Comparison of ENCODE assay signal across 22 cellular contexts in genomic region chr14:23388996-23389395, GRCh38. TPM values are rescaled to one million over a fixed set of nuclear protein-coding genes. Genes with fewer than 3 reads are reported as not detected.
DNase-seq lines count a peak whose midpoint lies in the region; ATAC-seq and TF ChIP-seq lines count a peak whose summit lies in the region.
"Had no signal": no experiment of that assay in that cellular context is flagged by ENCODE, and none has a peak within 500 bp of the region (broad histone marks: within the 10 kb centered on the region; RNA-seq: fewer than 3 reads in every experiment).

No MANE protein-coding gene starts in this region.

- H3K27me3 ChIP-seq in right cardiac atrium (ENCODE audit: control insufficient read depth, insufficient read depth) (no peaks in the 10 kb centered on the region), esophagus muscularis mucosa (no peaks in the 10 kb centered on the region)

- peak overlapping the region; percentile 50 for H3K27ac ChIP-seq in right cardiac atrium (ENCODE audit: low read length)
- H3K27ac ChIP-seq in esophagus muscularis mucosa (replicated peaks in 1 of 4): no peak overlapping the region
- H3K27ac ChIP-seq: 22Rv1; BLaER1 treated with 17β-estradiol and CSF1 and Interleukin-3, amounts not matched to agents 10 nM and 100 nM had no signal

- no peak for TF ChIP-seq POLR2A in esophagus muscularis mucosa (IDR thresholded peaks at IDR 0.05; ENCODE audit: low read depth)

- H3K9me3 ChIP-seq in right cardiac atrium (ENCODE audit: control insufficient read depth, low read length): no peaks in the 10 kb centered on the region
- no peaks in the 10 kb centered on the region for H3K9me3 ChIP-seq in esophagus muscularis mucosa
- H3K9me3 ChIP-seq: BE2C; BLaER1 treated with 17β-estradiol and CSF1 and Interleukin-3, amounts not matched to agents 10 nM and 100 nM had no signal

- ATAC-seq in Right ventricle myocardium superior (ENCODE audit: poor library complexity) (peak; percentile 0), left ventricle myocardium superior (peak; percentile 1), Right ventricle myocardium inferior (no peak), right cardiac atrium (peak; percentile 0), GM21360 (IDR thresholded peaks at IDR 0.05; ENCODE audit: unreplicated experiment) (no peak)
- ATAC-seq: GM12878, HCT116 had no signal

- no peak for TF ChIP-seq CTCF in esophagus muscularis mucosa (IDR thresholded peaks at IDR 0.05)

- DNase-seq in Right ventricle myocardium superior: no peak
- no peak for DNase-seq in cardiac septum (ENCODE audit: low spot score)
- no peak for DNase-seq in left ventricle myocardium superior
- no peak for DNase-seq in Right ventricle myocardium inferior (ENCODE audit: missing footprints)
- DNase-seq in right cardiac atrium: peak in 1 of 3 donors; percentile 1
- no peak for DNase-seq in esophagus muscularis mucosa (ENCODE audit: extremely low spot score)
- DNase-seq in NAMALWA (ENCODE audit: low spot score): no peak
- DNase-seq: AML-193; BE2C; CD4-positive, alpha-beta T cell; CD8-positive, alpha-beta memory T cell; DMS 273 treated with DMSO at 0.1 percent for 48 hours; DMS79; EL; GDM1 had no signal

- TF ChIP-seq EP300 in esophagus muscularis mucosa (IDR thresholded peaks at IDR 0.05): no peak

- peaks cover 0 to 96% (median 0%) of the 10 kb centered on the region in 4 donors for H3K36me3 ChIP-seq in esophagus muscularis mucosa
- H3K36me3 ChIP-seq: BE2C; BLaER1 treated with 17β-estradiol and CSF1 and Interleukin-3, amounts not matched to agents 10 nM and 100 nM had no signal

- intact Hi-C loops in Right ventricle myocardium superior (cut with DNase I): no loop called here
- intact Hi-C loops in cardiac septum (cut with DNase I): no loop called here
- intact Hi-C loops in left ventricle myocardium superior (cut with micrococcal nuclease): no loop called here
- intact Hi-C loops in Right ventricle myocardium inferior (cut with DNase I): no loop called here
- intact Hi-C loops in right cardiac atrium (cut with DNase I): no loop called here
- intact Hi-C loops in esophagus muscularis mucosa (cut with DNase I): no loop called here

- 71% methylated on average over 8 of the region's 8 CpGs for WGBS in right cardiac atrium
- WGBS in esophagus muscularis mucosa: 91% methylated on average over 7 of the region's 8 CpGs

- H3K4me1 ChIP-seq in right cardiac atrium (ENCODE audit: control insufficient read depth, insufficient read depth, low read length): no peaks in the 10 kb centered on the region
- H3K4me1 ChIP-seq in esophagus muscularis mucosa: no peaks in the 10 kb centered on the region
- H3K4me1 ChIP-seq: BE2C; BLaER1 treated with 17β-estradiol and CSF1 and Interleukin-3, amounts not matched to agents 10 nM and 100 nM had no signal

- H3K4me3 ChIP-seq in right cardiac atrium (ENCODE audit: low read length) (no peak overlapping the region), esophagus muscularis mucosa (no peak overlapping the region)
- H3K4me3 ChIP-seq: BLaER1 treated with 17β-estradiol and CSF1 and Interleukin-3, amounts not matched to agents 10 nM and 100 nM; GM12878 had no signal

RNA-seq across cellular contexts. Expression of gene CMTM5, which starts 12.2 kb away (rescaled TPM):
- 0.27 TPM for total RNA-seq in Right ventricle myocardium superior
- not detected for total RNA-seq in cardiac septum
- total RNA-seq in left ventricle myocardium superior: not detected
- total RNA-seq in Right ventricle myocardium inferior: 0.92 TPM
- total RNA-seq in right cardiac atrium: 1 to 10 TPM in 3 of 4 donors, under 1 TPM in 1; 0.36 to 1.4 (median 1.2) TPM
- polyA plus RNA-seq in right cardiac atrium: 13.9 TPM
- total RNA-seq in esophagus muscularis mucosa: 1 to 10 TPM in 3 of 4 donors, under 1 TPM in 1; 0.78 to 2.9 (median 1.9) TPM
- total RNA-seq: CD4-positive, alpha-beta T cell; CD8-positive, alpha-beta memory T cell; GM12878 had no signal
- polyA plus RNA-seq: CD8-positive, alpha-beta memory T cell; GM12878 had no signal

RNA-seq across cellular contexts. Expression of gene IL25, which starts 16.4 kb away (rescaled TPM):
- total RNA-seq in Right ventricle myocardium superior (not detected), cardiac septum (not detected), left ventricle myocardium superior (not detected), Right ventricle myocardium inferior (not detected), right cardiac atrium (not detected), esophagus muscularis mucosa (not detected)
- 0.09 TPM for polyA plus RNA-seq in right cardiac atrium
- total RNA-seq: CD4-positive, alpha-beta T cell; CD8-positive, alpha-beta memory T cell; GM12878 had no signal
- polyA plus RNA-seq: AG04450; CD14-positive monocyte; CD8-positive, alpha-beta memory T cell; GM12878 had no signal

RNA-seq across cellular contexts. Expression of gene MYH6, which starts 19.1 kb away (rescaled TPM):
- total RNA-seq in Right ventricle myocardium superior: 4,934 TPM
- 170 TPM for total RNA-seq in cardiac septum
- total RNA-seq in left ventricle myocardium superior: 4,258 TPM
- total RNA-seq in Right ventricle myocardium inferior: 3,910 TPM
- total RNA-seq in right cardiac atrium: over 10,000 TPM; 12,862 to 15,773 (median 14,347) TPM
- 11,120 TPM for polyA plus RNA-seq in right cardiac atrium
- total RNA-seq in esophagus muscularis mucosa: under 1 TPM in 3 of 4 donors, not detected in 1; under 0.01 to 0.06 (median under 0.01) TPM
- total RNA-seq: CD4-positive, alpha-beta T cell; GM12878 had no signal
- polyA plus RNA-seq: AG04450; CD14-positive monocyte; CD8-positive, alpha-beta memory T cell had no signal

RNA-seq across cellular contexts. Expression of gene EFS, which starts 24.0 kb away (rescaled TPM):
- 3.2 TPM for total RNA-seq in Right ventricle myocardium superior
- total RNA-seq in cardiac septum: 3.7 TPM
- 3.3 TPM for total RNA-seq in left ventricle myocardium superior
- total RNA-seq in Right ventricle myocardium inferior: 4.0 TPM
- total RNA-seq in right cardiac atrium: 10 to 100 TPM in 1 of 4 donors, 1 to 10 TPM in 3; 6.7 to 10.1 (median 7.8) TPM
- 6.2 TPM for polyA plus RNA-seq in right cardiac atrium
- 10 to 100 TPM; 10.1 to 21.4 (median 12.8) TPM for total RNA-seq in esophagus muscularis mucosa
- total RNA-seq: CD4-positive, alpha-beta T cell; CD8-positive, alpha-beta memory T cell had no signal
- polyA plus RNA-seq: CD14-positive monocyte; CD8-positive, alpha-beta memory T cell; GM12878 had no signal

RNA-seq across cellular contexts. Expression of gene SLC22A17, which starts 36.3 kb away (rescaled TPM):
- 10.3 TPM for total RNA-seq in Right ventricle myocardium superior
- total RNA-seq in cardiac septum: 10.6 TPM
- 10.7 TPM for total RNA-seq in left ventricle myocardium superior
- total RNA-seq in Right ventricle myocardium inferior: 10.1 TPM
- total RNA-seq in right cardiac atrium: 10 to 100 TPM; 42.4 to 72.5 (median 55.9) TPM
- 47.2 TPM for polyA plus RNA-seq in right cardiac atrium
- 10 to 100 TPM; 12.5 to 36.9 (median 24.9) TPM for total RNA-seq in esophagus muscularis mucosa
- total RNA-seq: GM12878 had no signal
- polyA plus RNA-seq: CD14-positive monocyte, GM12878 had no signal

Comparison
In these comparisons a context has a peak if more than half of its experiments do, and no peak if none do; other contexts are left out.
1. ATAC-seq: peak in Right ventricle myocardium superior (single experiment), left ventricle myocardium superior (single experiment) and right cardiac atrium (2 of 2); none in Right ventricle myocardium inferior (single experiment) and GM21360 (single experiment).
2. RNA of gene MYH6, which starts 19.1 kb away (total RNA-seq): 12,862 to 15,773 TPM in right cardiac atrium, 4,934 TPM in Right ventricle myocardium superior (single experiment), 4,258 TPM in left ventricle myocardium superior (single experiment), 3,910 TPM in Right ventricle myocardium inferior (single experiment) and 170 TPM in cardiac septum (single experiment); under 0.01 to 0.06 TPM in esophagus muscularis mucosa; every median in the first group is over 100 times any median in the second.